In the genomic region with DNA sequence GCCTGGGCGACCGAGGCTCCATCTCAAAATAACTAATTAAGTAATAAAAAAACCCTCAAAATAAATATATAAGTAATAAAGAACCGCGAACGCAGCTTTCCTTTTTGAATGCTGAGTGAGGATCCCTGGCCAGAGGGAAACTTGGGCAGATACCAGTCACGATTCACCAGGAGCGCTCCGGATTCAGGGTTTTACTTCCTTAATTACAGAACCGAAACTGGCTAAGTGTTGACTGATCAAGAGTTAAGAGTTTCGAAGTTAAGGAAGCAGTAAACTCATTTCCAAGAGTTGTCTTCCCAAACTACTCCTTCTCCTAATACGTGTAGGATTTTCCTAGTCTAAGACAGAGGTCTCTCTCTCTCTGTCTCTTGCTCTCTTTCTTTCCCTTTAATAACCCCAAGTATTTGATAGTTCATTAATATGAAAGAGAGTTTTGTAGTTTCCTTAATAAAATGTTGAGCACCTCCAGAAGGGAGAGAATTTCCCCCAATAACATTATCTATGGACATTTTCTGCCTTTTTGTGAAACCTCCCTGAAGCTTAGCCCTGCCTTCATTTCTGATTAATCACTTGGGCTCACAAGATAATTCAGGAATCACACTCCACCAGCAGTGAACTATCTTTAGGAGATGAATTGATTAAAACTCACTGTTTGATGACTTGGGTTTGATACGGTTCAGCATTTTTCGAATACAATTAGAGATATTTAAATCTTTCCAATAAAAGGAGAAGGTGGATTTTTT, we compare ENCODE assay signal across 1 cellular context.
TF ChIP-seq lines count a peak whose summit lies in the region.

No MANE protein-coding gene starts in this region.

TF ChIP-seq in K562, 482 proteins besides CTCF, POLR2A, EP300 and RAD21 (continued from another document):
- TF ChIP-seq FOXA3 (CRISPR knock-in tag; conservative IDR thresholded peaks at IDR 0.05 in 1 of 2, IDR thresholded peaks at IDR 0.05 in 1 of 2) (peak in 1 of 2 experiments; percentile 82; a peak in 2 of 4 replicates), ZNF764 (CRISPR knock-in tag; IDR thresholded peaks at IDR 0.05; ENCODE audit: low read depth) (no peak), ZNF232 (CRISPR knock-in tag; IDR thresholded peaks at IDR 0.05) (no peak), BCL6 (CRISPR knock-in tag; IDR thresholded peaks at IDR 0.05) (0 out of 2 replicates have a peak, but pooled peaks have one; percentile 4), L3MBTL2 (IDR thresholded peaks at IDR 0.05) (peak; percentile 17; the same call in 1 of the 2 replicates), MTA1 (IDR thresholded peaks at IDR 0.05; ENCODE audit: borderline replicate concordance) (no peak; the same call in 1 of the 2 replicates), IRF2 (CRISPR knock-in tag; IDR thresholded peaks at IDR 0.05) (no peak), NFIX (CRISPR knock-in tag; IDR thresholded peaks at IDR 0.05; ENCODE audit: low read depth) (no peak), GTF2E2 (tag; IDR thresholded peaks at IDR 0.05) (peak; percentile 76; the same call in 1 of the 2 replicates), POLR2AphosphoS5 (IDR thresholded peaks at IDR 0.05; ENCODE audit: control insufficient read depth, insufficient read depth, low read depth, low read length) (no peak), GATAD2A (IDR thresholded peaks at IDR 0.05) (0 out of 2 replicates have a peak, but pooled peaks have one; percentile 47), ZNF239 (CRISPR knock-in tag; IDR thresholded peaks at IDR 0.05) (no peak)
- TF ChIP-seq, protein P1, sequence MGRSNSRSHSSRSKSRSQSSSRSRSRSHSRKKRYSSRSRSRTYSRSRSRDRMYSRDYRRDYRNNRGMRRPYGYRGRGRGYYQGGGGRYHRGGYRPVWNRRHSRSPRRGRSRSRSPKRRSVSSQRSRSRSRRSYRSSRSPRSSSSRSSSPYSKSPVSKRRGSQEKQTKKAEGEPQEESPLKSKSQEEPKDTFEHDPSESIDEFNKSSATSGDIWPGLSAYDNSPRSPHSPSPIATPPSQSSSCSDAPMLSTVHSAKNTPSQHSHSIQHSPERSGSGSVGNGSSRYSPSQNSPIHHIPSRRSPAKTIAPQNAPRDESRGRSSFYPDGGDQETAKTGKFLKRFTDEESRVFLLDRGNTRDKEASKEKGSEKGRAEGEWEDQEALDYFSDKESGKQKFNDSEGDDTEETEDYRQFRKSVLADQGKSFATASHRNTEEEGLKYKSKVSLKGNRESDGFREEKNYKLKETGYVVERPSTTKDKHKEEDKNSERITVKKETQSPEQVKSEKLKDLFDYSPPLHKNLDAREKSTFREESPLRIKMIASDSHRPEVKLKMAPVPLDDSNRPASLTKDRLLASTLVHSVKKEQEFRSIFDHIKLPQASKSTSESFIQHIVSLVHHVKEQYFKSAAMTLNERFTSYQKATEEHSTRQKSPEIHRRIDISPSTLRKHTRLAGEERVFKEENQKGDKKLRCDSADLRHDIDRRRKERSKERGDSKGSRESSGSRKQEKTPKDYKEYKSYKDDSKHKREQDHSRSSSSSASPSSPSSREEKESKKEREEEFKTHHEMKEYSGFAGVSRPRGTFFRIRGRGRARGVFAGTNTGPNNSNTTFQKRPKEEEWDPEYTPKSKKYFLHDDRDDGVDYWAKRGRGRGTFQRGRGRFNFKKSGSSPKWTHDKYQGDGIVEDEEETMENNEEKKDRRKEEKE (IDR thresholded peaks at IDR 0.05; ENCODE audit: borderline replicate concordance in 1 of 2, control insufficient read depth in 1 of 2, low read depth in 2 of 2, low read length in 1 of 2), result 0 out of 4 replicates have a peak, but pooled peaks of 1 of the 2 experiments have one; percentile 19
- TF ChIP-seq, protein P2, sequence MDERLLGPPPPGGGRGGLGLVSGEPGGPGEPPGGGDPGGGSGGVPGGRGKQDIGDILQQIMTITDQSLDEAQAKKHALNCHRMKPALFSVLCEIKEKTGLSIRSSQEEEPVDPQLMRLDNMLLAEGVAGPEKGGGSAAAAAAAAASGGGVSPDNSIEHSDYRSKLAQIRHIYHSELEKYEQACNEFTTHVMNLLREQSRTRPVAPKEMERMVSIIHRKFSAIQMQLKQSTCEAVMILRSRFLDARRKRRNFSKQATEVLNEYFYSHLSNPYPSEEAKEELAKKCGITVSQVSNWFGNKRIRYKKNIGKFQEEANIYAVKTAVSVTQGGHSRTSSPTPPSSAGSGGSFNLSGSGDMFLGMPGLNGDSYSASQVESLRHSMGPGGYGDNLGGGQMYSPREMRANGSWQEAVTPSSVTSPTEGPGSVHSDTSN (CRISPR knock-in tag; IDR thresholded peaks at IDR 0.05; ENCODE audit: low read depth), result no peak
- TF ChIP-seq, protein P2 (tag; conservative IDR thresholded peaks at IDR 0.05; ENCODE audit: low read depth), result 0 out of 2 replicates have a peak, but pooled peaks have one; percentile 40
- TF ChIP-seq, protein P3, sequence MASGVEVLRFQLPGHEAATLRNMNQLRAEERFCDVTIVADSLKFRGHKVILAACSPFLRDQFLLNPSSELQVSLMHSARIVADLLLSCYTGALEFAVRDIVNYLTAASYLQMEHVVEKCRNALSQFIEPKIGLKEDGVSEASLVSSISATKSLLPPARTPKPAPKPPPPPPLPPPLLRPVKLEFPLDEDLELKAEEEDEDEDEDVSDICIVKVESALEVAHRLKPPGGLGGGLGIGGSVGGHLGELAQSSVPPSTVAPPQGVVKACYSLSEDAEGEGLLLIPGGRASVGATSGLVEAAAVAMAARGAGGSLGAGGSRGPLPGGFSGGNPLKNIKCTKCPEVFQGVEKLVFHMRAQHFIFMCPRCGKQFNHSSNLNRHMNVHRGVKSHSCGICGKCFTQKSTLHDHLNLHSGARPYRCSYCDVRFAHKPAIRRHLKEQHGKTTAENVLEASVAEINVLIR (CRISPR knock-in tag; IDR thresholded peaks at IDR 0.05), result no peak
- TF ChIP-seq, protein P4, sequence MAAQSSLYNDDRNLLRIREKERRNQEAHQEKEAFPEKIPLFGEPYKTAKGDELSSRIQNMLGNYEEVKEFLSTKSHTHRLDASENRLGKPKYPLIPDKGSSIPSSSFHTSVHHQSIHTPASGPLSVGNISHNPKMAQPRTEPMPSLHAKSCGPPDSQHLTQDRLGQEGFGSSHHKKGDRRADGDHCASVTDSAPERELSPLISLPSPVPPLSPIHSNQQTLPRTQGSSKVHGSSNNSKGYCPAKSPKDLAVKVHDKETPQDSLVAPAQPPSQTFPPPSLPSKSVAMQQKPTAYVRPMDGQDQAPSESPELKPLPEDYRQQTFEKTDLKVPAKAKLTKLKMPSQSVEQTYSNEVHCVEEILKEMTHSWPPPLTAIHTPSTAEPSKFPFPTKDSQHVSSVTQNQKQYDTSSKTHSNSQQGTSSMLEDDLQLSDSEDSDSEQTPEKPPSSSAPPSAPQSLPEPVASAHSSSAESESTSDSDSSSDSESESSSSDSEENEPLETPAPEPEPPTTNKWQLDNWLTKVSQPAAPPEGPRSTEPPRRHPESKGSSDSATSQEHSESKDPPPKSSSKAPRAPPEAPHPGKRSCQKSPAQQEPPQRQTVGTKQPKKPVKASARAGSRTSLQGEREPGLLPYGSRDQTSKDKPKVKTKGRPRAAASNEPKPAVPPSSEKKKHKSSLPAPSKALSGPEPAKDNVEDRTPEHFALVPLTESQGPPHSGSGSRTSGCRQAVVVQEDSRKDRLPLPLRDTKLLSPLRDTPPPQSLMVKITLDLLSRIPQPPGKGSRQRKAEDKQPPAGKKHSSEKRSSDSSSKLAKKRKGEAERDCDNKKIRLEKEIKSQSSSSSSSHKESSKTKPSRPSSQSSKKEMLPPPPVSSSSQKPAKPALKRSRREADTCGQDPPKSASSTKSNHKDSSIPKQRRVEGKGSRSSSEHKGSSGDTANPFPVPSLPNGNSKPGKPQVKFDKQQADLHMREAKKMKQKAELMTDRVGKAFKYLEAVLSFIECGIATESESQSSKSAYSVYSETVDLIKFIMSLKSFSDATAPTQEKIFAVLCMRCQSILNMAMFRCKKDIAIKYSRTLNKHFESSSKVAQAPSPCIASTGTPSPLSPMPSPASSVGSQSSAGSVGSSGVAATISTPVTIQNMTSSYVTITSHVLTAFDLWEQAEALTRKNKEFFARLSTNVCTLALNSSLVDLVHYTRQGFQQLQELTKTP (IDR thresholded peaks at IDR 0.05; ENCODE audit: low read depth in 1 of 2, partially characterized antibody in 2 of 2), result peak; percentile 29 to 31
- TF ChIP-seq, protein P5, sequence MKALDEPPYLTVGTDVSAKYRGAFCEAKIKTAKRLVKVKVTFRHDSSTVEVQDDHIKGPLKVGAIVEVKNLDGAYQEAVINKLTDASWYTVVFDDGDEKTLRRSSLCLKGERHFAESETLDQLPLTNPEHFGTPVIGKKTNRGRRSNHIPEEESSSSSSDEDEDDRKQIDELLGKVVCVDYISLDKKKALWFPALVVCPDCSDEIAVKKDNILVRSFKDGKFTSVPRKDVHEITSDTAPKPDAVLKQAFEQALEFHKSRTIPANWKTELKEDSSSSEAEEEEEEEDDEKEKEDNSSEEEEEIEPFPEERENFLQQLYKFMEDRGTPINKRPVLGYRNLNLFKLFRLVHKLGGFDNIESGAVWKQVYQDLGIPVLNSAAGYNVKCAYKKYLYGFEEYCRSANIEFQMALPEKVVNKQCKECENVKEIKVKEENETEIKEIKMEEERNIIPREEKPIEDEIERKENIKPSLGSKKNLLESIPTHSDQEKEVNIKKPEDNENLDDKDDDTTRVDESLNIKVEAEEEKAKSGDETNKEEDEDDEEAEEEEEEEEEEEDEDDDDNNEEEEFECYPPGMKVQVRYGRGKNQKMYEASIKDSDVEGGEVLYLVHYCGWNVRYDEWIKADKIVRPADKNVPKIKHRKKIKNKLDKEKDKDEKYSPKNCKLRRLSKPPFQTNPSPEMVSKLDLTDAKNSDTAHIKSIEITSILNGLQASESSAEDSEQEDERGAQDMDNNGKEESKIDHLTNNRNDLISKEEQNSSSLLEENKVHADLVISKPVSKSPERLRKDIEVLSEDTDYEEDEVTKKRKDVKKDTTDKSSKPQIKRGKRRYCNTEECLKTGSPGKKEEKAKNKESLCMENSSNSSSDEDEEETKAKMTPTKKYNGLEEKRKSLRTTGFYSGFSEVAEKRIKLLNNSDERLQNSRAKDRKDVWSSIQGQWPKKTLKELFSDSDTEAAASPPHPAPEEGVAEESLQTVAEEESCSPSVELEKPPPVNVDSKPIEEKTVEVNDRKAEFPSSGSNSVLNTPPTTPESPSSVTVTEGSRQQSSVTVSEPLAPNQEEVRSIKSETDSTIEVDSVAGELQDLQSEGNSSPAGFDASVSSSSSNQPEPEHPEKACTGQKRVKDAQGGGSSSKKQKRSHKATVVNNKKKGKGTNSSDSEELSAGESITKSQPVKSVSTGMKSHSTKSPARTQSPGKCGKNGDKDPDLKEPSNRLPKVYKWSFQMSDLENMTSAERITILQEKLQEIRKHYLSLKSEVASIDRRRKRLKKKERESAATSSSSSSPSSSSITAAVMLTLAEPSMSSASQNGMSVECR (CRISPR knock-in tag; IDR thresholded peaks at IDR 0.05), result no peak
- TF ChIP-seq, protein P6, sequence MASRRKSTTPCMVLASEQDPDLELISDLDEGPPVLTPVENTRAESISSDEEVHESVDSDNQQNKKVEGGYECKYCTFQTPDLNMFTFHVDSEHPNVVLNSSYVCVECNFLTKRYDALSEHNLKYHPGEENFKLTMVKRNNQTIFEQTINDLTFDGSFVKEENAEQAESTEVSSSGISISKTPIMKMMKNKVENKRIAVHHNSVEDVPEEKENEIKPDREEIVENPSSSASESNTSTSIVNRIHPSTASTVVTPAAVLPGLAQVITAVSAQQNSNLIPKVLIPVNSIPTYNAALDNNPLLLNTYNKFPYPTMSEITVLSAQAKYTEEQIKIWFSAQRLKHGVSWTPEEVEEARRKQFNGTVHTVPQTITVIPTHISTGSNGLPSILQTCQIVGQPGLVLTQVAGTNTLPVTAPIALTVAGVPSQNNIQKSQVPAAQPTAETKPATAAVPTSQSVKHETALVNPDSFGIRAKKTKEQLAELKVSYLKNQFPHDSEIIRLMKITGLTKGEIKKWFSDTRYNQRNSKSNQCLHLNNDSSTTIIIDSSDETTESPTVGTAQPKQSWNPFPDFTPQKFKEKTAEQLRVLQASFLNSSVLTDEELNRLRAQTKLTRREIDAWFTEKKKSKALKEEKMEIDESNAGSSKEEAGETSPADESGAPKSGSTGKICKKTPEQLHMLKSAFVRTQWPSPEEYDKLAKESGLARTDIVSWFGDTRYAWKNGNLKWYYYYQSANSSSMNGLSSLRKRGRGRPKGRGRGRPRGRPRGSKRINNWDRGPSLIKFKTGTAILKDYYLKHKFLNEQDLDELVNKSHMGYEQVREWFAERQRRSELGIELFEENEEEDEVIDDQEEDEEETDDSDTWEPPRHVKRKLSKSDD (conservative IDR thresholded peaks at IDR 0.05; ENCODE audit: low read length), result no peak
TF ChIP-seq in K562: peak in this region for 28.
